In genomic region chr19:18104793-18105131, GRCh38 we compare ENCODE assay signal across 8 cellular contexts. TPM values are rescaled to one million over a fixed set of nuclear protein-coding genes. Genes with fewer than 3 reads are reported as not detected.
DNase-seq lines count a peak whose midpoint lies in the region; ATAC-seq and TF ChIP-seq lines count a peak whose summit lies in the region.

No MANE protein-coding gene starts in this region.

- no peak for DNase-seq in AG04449 (ENCODE audit: low read depth, low spot score)
- DNase-seq in mammary epithelial cell: no peak
- no peak for DNase-seq in stimulated activated CD4-positive, alpha-beta T cell treated with anti-CD3 and anti-CD28 coated beads, Interleukin-2, amount 100 ng/mL, for 48 hours
- no peak for DNase-seq in SKM-1 treated with dmso at 0.1 percent for 144 hours (lab: John Stamatoyannopoulos, UW; ENCODE audit: unreplicated experiment)

- H3K4me3 ChIP-seq in AG04449 (ENCODE audit: low read depth, low read length): peak overlapping the region; percentile 50
- peak overlapping the region; percentile 62 for H3K4me3 ChIP-seq in HUES6 (ENCODE audit: low read depth, low read length)
- peak overlapping the region; percentile 14 to 53 (median 34) for H3K4me3 ChIP-seq in mammary epithelial cell (replicated peaks in 1 of 3; ENCODE audit: insufficient read depth in 1 of 3, low read depth in 2 of 3, low read length in 3 of 3)
- H3K4me3 ChIP-seq in mucosa of stomach (ENCODE audit: low read length): peak overlapping the region; percentile 46

- ATAC-seq in GM21723 (IDR thresholded peaks at IDR 0.05; ENCODE audit: unreplicated experiment) (no peak), HG03025 (IDR thresholded peaks at IDR 0.05; ENCODE audit: low FRiP score, unreplicated experiment) (no peak)

- CTCF ChIA-PET in AG04449 (lab: Yijun Ruan, JAX): interaction anchor here (1.0 to 2.5 kb wide), 2 partner anchors 8 to 11 kb away, joined by 5 to 14 read pairs; no protein-coding TSS in a partner anchor
- CTCF ChIA-PET in mammary epithelial cell (lab: Charles Lee; ENCODE audit: low non-redundant PET): no interaction called here

- H3K27me3 ChIP-seq in HUES6 (ENCODE audit: control insufficient read depth, insufficient read depth, low read length) (peaks cover 15% of the 10 kb centered on the region), mammary epithelial cell (ENCODE audit: insufficient read depth, low read length) (no peaks in the 10 kb centered on the region), mucosa of stomach (ENCODE audit: control insufficient read depth, insufficient read depth, low read length) (peaks cover 1% of the 10 kb centered on the region)

- peak overlapping the region; percentile 86 for H3K4me2 ChIP-seq in mammary epithelial cell (ENCODE audit: insufficient read depth, low read depth, low read length)

- dilution Hi-C loops in mammary epithelial cell (cut with HindIII; ENCODE audit: low sequenced_read_pairs): loop anchor here (5.0 kb wide), 1 partner anchor 158 kb away; no protein-coding TSS in a partner anchor

- POLR2A ChIA-PET in AG04449 (lab: Yijun Ruan, JAX): no interaction called here

- H3K27ac ChIP-seq in HUES6 (ENCODE audit: low read depth, low read length) (no peak overlapping the region), mammary epithelial cell (ENCODE audit: insufficient read depth, low read depth, low read length) (no peak overlapping the region)

- WGBS in mammary epithelial cell (ENCODE audit: low coverage, missing lambda C conversion rate): 63% methylated on average over 5 of the region's 5 CpGs

- H4K20me1 ChIP-seq in mammary epithelial cell (ENCODE audit: insufficient read depth, low read length): no peaks in the 10 kb centered on the region

- H3K9ac ChIP-seq in HUES6 (ENCODE audit: low read length) (no peak overlapping the region), mammary epithelial cell (ENCODE audit: insufficient read depth, low read length) (no peak overlapping the region), mucosa of stomach (ENCODE audit: low read length) (peak overlapping the region; percentile 61)

- H3K9me3 ChIP-seq in HUES6 (ENCODE audit: control insufficient read depth, insufficient read depth, low read depth, low read length): no peaks in the 10 kb centered on the region
- no peaks in the 10 kb centered on the region for H3K9me3 ChIP-seq in mammary epithelial cell (replicated peaks; ENCODE audit: insufficient read depth, low read length)
- no peaks in the 10 kb centered on the region for H3K9me3 ChIP-seq in mucosa of stomach (ENCODE audit: control insufficient read depth, low read length)

- no peaks in the 10 kb centered on the region for H3K79me2 ChIP-seq in mammary epithelial cell (ENCODE audit: insufficient read depth, low read length)

- H3K4me1 ChIP-seq in HUES6 (ENCODE audit: control insufficient read depth, insufficient read depth, low read length): peaks cover 14% of the 10 kb centered on the region
- H3K4me1 ChIP-seq in mammary epithelial cell (ENCODE audit: insufficient read depth, low read length): peaks cover 9% of the 10 kb centered on the region
- peaks cover 20% of the 10 kb centered on the region for H3K4me1 ChIP-seq in mucosa of stomach (ENCODE audit: control insufficient read depth, insufficient read depth, low read length)

- no peak for TF ChIP-seq CTCF in AG04449 (IDR thresholded peaks at IDR 0.05; ENCODE audit: insufficient read depth, low read length, missing control alignments)
- no peak for TF ChIP-seq CTCF in mammary epithelial cell (conservative IDR thresholded peaks at IDR 0.05 in 1 of 2, IDR thresholded peaks at IDR 0.05 in 1 of 2; ENCODE audit: extremely low read depth in 1 of 2, insufficient read depth in 1 of 2, low read depth in 1 of 2, low read length in 2 of 2)

- intact Hi-C loops in mammary epithelial cell (cut with micrococcal nuclease): no loop called here

- in situ Hi-C loops in mammary epithelial cell (cut with MboI; ENCODE audit: low sequenced_read_pairs in 2 of 2): no loop called here

- BruUV-seq in mammary epithelial cell (replicated peaks; lab: Mats Ljungman, UMichigan): no TSS peak

- H2AFZ ChIP-seq in mammary epithelial cell (ENCODE audit: low read depth, low read length): peak overlapping the region; percentile 83

- H3K36me3 ChIP-seq in HUES6 (ENCODE audit: control insufficient read depth, insufficient read depth, low read length) (no peaks in the 10 kb centered on the region), mammary epithelial cell (ENCODE audit: insufficient read depth, low read length) (no peaks in the 10 kb centered on the region), mucosa of stomach (ENCODE audit: control insufficient read depth, insufficient read depth, low read length) (no peaks in the 10 kb centered on the region)

RNA-seq across cellular contexts. Expression of gene MAST3, which starts 7.2 kb away (rescaled TPM):
- 1 to 10 TPM; 3.8 to 7.0 TPM for total RNA-seq in mammary epithelial cell
- polyA plus RNA-seq in mammary epithelial cell: 2.3 TPM
- 8.9 TPM for polyA minus RNA-seq in mammary epithelial cell

RNA-seq across cellular contexts. Expression of gene IL12RB1, which starts 18.0 kb away (rescaled TPM):
- total RNA-seq in mammary epithelial cell: not detected
- 0.03 TPM for polyA plus RNA-seq in mammary epithelial cell
- not detected for polyA minus RNA-seq in mammary epithelial cell

RNA-seq across cellular contexts. Expression of gene PIK3R2, which starts 48.2 kb away (rescaled TPM):
- 10 to 100 TPM; 37.2 to 49.7 TPM for total RNA-seq in mammary epithelial cell
- 22.5 TPM for polyA plus RNA-seq in mammary epithelial cell
- 13.3 TPM for polyA minus RNA-seq in mammary epithelial cell
